In genomic region chrX:24646745-24647182, GRCh38 we compare ENCODE assay signal across 8 cellular contexts. TPM values are rescaled to one million over a fixed set of nuclear protein-coding genes. Genes with fewer than 3 reads are reported as not detected.
A peak's percentile ranks its signal among the peaks of the same experiment; 100 is the strongest.
DNase-seq lines count a peak whose midpoint lies in the region; ATAC-seq and TF ChIP-seq lines count a peak whose summit lies in the region.

No MANE protein-coding gene starts in this region.

- H3K4me1 ChIP-seq in Caco-2, result no peaks in the 10 kb centered on the region

- no peaks in the 10 kb centered on the region for H3K9me3 Mint-ChIP-seq in Caco-2 (ENCODE audit: unreplicated experiment)
- H3K9me3 Mint-ChIP-seq in HFFc6, result no peaks in the 10 kb centered on the region
- no peaks in the 10 kb centered on the region for H3K9me3 Mint-ChIP-seq in progenitor cell of endocrine pancreas (ENCODE audit: low read depth)

- no peaks in the 10 kb centered on the region for H3K36me3 ChIP-seq in Caco-2 (ENCODE audit: control insufficient read depth, insufficient read depth, low read length)
- H3K36me3 ChIP-seq in SK-N-MC (ENCODE audit: insufficient read depth, low read length), result no peaks in the 10 kb centered on the region

- POLR2A ChIA-PET in Caco-2 (lab: Charles Lee), result no interaction called here

- H3K36me3 Mint-ChIP-seq in Caco-2 (ENCODE audit: insufficient read depth, unreplicated experiment), result no peaks in the 10 kb centered on the region
- H3K36me3 Mint-ChIP-seq in HFFc6 (ENCODE audit: low read depth), result no peaks in the 10 kb centered on the region
- no peaks in the 10 kb centered on the region for H3K36me3 Mint-ChIP-seq in progenitor cell of endocrine pancreas (ENCODE audit: insufficient read depth)

- no peak for ATAC-seq in HG03097 (IDR thresholded peaks at IDR 0.05; ENCODE audit: low FRiP score, unreplicated experiment)

- intact Hi-C loops in Caco-2 (cut with micrococcal nuclease; ENCODE audit: unreplicated experiment), result no loop called here

- H3K27ac ChIP-seq in SK-N-MC, result no peak overlapping the region

- DNase-seq in Caco-2, result no peak
- DNase-seq in HFFc6, result no peak
- DNase-seq in SK-N-MC (ENCODE audit: low read depth, low spot score), result no peak
- peak; percentile 2 for DNase-seq in fibroblast of villous mesenchyme (ENCODE audit: low read depth)
- no peak for DNase-seq in progenitor cell of endocrine pancreas (ENCODE audit: low spot score, unreplicated experiment)
- no peak for DNase-seq in NCI-H1436 treated with DMSO at 0.1 percent for 48 hours (lab: John Stamatoyannopoulos, UW)
- DNase-seq in HPDE6-E6E7 (ENCODE audit: extremely low spot score), result no peak

- H3K9me3 ChIP-seq in Caco-2 (no peaks in the 10 kb centered on the region), SK-N-MC (ENCODE audit: low read depth, low read length) (no peaks in the 10 kb centered on the region)

- H3K27ac Mint-ChIP-seq in Caco-2 (ENCODE audit: unreplicated experiment), result no peak overlapping the region
- no peak overlapping the region for H3K27ac Mint-ChIP-seq in HFFc6
- H3K27ac Mint-ChIP-seq in progenitor cell of endocrine pancreas, result peak overlapping the region; percentile 93

- no TSS peak for BruUV-seq in Caco-2 (replicated peaks; lab: Mats Ljungman, UMichigan)

- TF ChIP-seq CTCF in Caco-2 (IDR thresholded peaks at IDR 0.05; ENCODE audit: insufficient read depth in 1 of 2, low read depth in 1 of 2, low read length in 1 of 2, severe bottlenecking in 1 of 2, unreplicated experiment in 1 of 2) (no peak), HFFc6 (IDR thresholded peaks at IDR 0.05) (no peak), fibroblast of villous mesenchyme (IDR thresholded peaks at IDR 0.05; ENCODE audit: insufficient read depth, low read depth, low read length) (no peak), progenitor cell of endocrine pancreas (IDR thresholded peaks at IDR 0.05; ENCODE audit: unreplicated experiment) (no peak)

- H3K27me3 ChIP-seq in Caco-2 (replicated peaks; ENCODE audit: control insufficient read depth, insufficient read depth, low read length), result no peaks in the 10 kb centered on the region

- no peaks in the 10 kb centered on the region for H3K4me1 Mint-ChIP-seq in Caco-2 (ENCODE audit: low read depth, unreplicated experiment)
- H3K4me1 Mint-ChIP-seq in HFFc6 (ENCODE audit: low read depth), result peaks cover 7% of the 10 kb centered on the region; the same call in 1 of the 2 replicates
- peaks cover 18% of the 10 kb centered on the region for H3K4me1 Mint-ChIP-seq in progenitor cell of endocrine pancreas (ENCODE audit: low read depth)

- H3K4me3 ChIP-seq in Caco-2 (ENCODE audit: low read depth, low read length) (peak overlapping the region; percentile 5; the same call in 1 of the 2 replicates), SK-N-MC (peak overlapping the region; percentile 69), fibroblast of villous mesenchyme (ENCODE audit: low read depth, low read length) (no peak overlapping the region)

- H3K4me3 Mint-ChIP-seq in Caco-2 (ENCODE audit: unreplicated experiment) (peak overlapping the region; percentile 70), HFFc6 (peak overlapping the region; percentile 74), progenitor cell of endocrine pancreas (ENCODE audit: low read depth) (peak overlapping the region; percentile 77)

- no peak overlapping the region for H3K9ac ChIP-seq in SK-N-MC (ENCODE audit: insufficient read length)

- CTCF ChIA-PET in Caco-2 (lab: Charles Lee), result no interaction called here

- H3K27me3 Mint-ChIP-seq in Caco-2 (ENCODE audit: insufficient read depth, unreplicated experiment) (no peaks in the 10 kb centered on the region), HFFc6 (ENCODE audit: insufficient read depth) (peaks cover 4% of the 10 kb centered on the region; the same call in 1 of the 2 replicates), progenitor cell of endocrine pancreas (peaks cover 30% of the 10 kb centered on the region)

RNA-seq across cellular contexts. Expression of gene PCYT1B, which starts 0.4 kb away (rescaled TPM):
- total RNA-seq in Caco-2 (2022) (20.8 and 24.7 TPM in 2 replicates), fibroblast of villous mesenchyme (0.64 and 0.86 TPM in 2 replicates), progenitor cell of endocrine pancreas (26.6 and 29.2 TPM in 2 replicates)
- not detected for total RNA-seq in HFFc6 (2021; fragmentation: NEBNext Ultra II Directional; extraction: Animal tissue kit (Norgen Biotek cat#: 25700))

RNA-seq across cellular contexts. Expression of gene POLA1, which starts 47.0 kb away (rescaled TPM):
- total RNA-seq in Caco-2 (2022), result 21.6 and 23.5 TPM in 2 replicates
- total RNA-seq in HFFc6 (2021; fragmentation: NEBNext Ultra II Directional; extraction: Animal tissue kit (Norgen Biotek cat#: 25700)), result 10 to 100 TPM in 4 of 6 experiments, 1 to 10 TPM in 2; 6.5 to 12.5 (median 11.0) TPM
- 11.9 and 13.8 TPM in 2 replicates for total RNA-seq in fibroblast of villous mesenchyme
- 44.8 and 45.1 TPM in 2 replicates for total RNA-seq in progenitor cell of endocrine pancreas

Comparison
In these comparisons a context has a peak if more than half of its experiments do, and no peak if none do; other contexts are left out.
1. RNA of gene PCYT1B, which starts 0.4 kb away (total RNA-seq): 26.6 to 29.2 TPM in progenitor cell of endocrine pancreas and 20.8 to 24.7 TPM in Caco-2; 0.64 to 0.86 TPM in fibroblast of villous mesenchyme and not detected in HFFc6; every median in the first group is over 10 times any median in the second.
2. Peak in every context shown above with its lines, with median percentiles within 50 percentile points of each other: H3K4me3 Mint-ChIP-seq.